In genomic region chr4:163662761-163663160, GRCh38 we compare ENCODE assay signal across 1 cellular context.
TF ChIP-seq lines count a peak whose summit lies in the region.

No MANE protein-coding gene starts in this region.

TF ChIP-seq in GM23338, 12 proteins besides CTCF, POLR2A, EP300 and RAD21 (continued from another document):
- TF ChIP-seq, protein P1, sequence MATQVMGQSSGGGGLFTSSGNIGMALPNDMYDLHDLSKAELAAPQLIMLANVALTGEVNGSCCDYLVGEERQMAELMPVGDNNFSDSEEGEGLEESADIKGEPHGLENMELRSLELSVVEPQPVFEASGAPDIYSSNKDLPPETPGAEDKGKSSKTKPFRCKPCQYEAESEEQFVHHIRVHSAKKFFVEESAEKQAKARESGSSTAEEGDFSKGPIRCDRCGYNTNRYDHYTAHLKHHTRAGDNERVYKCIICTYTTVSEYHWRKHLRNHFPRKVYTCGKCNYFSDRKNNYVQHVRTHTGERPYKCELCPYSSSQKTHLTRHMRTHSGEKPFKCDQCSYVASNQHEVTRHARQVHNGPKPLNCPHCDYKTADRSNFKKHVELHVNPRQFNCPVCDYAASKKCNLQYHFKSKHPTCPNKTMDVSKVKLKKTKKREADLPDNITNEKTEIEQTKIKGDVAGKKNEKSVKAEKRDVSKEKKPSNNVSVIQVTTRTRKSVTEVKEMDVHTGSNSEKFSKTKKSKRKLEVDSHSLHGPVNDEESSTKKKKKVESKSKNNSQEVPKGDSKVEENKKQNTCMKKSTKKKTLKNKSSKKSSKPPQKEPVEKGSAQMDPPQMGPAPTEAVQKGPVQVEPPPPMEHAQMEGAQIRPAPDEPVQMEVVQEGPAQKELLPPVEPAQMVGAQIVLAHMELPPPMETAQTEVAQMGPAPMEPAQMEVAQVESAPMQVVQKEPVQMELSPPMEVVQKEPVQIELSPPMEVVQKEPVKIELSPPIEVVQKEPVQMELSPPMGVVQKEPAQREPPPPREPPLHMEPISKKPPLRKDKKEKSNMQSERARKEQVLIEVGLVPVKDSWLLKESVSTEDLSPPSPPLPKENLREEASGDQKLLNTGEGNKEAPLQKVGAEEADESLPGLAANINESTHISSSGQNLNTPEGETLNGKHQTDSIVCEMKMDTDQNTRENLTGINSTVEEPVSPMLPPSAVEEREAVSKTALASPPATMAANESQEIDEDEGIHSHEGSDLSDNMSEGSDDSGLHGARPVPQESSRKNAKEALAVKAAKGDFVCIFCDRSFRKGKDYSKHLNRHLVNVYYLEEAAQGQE (IDR thresholded peaks at IDR 0.05; ENCODE audit: unreplicated experiment) = no peak
- no peak for TF ChIP-seq STAT1 (IDR thresholded peaks at IDR 0.05; ENCODE audit: unreplicated experiment)
- TF ChIP-seq, protein P2, sequence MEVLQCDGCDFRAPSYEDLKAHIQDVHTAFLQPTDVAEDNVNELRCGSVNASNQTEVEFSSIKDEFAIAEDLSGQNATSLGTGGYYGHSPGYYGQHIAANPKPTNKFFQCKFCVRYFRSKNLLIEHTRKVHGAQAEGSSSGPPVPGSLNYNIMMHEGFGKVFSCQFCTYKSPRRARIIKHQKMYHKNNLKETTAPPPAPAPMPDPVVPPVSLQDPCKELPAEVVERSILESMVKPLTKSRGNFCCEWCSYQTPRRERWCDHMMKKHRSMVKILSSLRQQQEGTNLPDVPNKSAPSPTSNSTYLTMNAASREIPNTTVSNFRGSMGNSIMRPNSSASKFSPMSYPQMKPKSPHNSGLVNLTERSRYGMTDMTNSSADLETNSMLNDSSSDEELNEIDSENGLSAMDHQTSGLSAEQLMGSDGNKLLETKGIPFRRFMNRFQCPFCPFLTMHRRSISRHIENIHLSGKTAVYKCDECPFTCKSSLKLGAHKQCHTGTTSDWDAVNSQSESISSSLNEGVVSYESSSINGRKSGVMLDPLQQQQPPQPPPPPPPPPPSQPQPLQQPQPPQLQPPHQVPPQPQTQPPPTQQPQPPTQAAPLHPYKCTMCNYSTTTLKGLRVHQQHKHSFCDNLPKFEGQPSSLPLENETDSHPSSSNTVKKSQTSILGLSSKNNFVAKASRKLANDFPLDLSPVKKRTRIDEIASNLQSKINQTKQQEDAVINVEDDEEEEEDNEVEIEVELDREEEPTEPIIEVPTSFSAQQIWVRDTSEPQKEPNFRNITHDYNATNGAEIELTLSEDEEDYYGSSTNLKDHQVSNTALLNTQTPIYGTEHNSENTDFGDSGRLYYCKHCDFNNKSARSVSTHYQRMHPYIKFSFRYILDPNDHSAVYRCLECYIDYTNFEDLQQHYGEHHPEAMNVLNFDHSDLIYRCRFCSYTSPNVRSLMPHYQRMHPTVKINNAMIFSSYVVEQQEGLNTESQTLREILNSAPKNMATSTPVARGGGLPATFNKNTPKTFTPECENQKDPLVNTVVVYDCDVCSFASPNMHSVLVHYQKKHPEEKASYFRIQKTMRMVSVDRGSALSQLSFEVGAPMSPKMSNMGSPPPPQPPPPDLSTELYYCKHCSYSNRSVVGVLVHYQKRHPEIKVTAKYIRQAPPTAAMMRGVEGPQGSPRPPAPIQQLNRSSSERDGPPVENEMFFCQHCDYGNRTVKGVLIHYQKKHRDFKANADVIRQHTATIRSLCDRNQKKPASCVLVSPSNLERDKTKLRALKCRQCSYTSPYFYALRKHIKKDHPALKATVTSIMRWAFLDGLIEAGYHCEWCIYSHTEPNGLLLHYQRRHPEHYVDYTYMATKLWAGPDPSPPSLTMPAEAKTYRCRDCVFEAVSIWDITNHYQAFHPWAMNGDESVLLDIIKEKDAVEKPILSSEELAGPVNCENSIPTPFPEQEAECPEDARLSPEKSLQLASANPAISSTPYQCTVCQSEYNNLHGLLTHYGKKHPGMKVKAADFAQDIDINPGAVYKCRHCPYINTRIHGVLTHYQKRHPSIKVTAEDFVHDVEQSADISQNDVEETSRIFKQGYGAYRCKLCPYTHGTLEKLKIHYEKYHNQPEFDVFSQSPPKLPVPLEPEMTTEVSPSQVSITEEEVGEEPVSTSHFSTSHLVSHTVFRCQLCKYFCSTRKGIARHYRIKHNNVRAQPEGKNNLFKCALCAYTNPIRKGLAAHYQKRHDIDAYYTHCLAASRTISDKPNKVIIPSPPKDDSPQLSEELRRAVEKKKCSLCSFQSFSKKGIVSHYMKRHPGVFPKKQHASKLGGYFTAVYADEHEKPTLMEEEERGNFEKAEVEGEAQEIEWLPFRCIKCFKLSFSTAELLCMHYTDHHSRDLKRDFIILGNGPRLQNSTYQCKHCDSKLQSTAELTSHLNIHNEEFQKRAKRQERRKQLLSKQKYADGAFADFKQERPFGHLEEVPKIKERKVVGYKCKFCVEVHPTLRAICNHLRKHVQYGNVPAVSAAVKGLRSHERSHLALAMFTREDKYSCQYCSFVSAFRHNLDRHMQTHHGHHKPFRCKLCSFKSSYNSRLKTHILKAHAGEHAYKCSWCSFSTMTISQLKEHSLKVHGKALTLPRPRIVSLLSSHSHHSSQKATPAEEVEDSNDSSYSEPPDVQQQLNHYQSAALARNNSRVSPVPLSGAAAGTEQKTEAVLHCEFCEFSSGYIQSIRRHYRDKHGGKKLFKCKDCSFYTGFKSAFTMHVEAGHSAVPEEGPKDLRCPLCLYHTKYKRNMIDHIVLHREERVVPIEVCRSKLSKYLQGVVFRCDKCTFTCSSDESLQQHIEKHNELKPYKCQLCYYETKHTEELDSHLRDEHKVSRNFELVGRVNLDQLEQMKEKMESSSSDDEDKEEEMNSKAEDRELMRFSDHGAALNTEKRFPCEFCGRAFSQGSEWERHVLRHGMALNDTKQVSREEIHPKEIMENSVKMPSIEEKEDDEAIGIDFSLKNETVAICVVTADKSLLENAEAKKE (CRISPR knock-in tag; IDR thresholded peaks at IDR 0.05) = no peak
- TF ChIP-seq ZNF114 (CRISPR knock-in tag; IDR thresholded peaks at IDR 0.05) = no peak
- TF ChIP-seq EZH2phosphoT487 (IDR thresholded peaks at IDR 0.05; ENCODE audit: unreplicated experiment) = no peak
- TF ChIP-seq, protein P3, sequence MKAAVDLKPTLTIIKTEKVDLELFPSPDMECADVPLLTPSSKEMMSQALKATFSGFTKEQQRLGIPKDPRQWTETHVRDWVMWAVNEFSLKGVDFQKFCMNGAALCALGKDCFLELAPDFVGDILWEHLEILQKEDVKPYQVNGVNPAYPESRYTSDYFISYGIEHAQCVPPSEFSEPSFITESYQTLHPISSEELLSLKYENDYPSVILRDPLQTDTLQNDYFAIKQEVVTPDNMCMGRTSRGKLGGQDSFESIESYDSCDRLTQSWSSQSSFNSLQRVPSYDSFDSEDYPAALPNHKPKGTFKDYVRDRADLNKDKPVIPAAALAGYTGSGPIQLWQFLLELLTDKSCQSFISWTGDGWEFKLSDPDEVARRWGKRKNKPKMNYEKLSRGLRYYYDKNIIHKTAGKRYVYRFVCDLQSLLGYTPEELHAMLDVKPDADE (IDR thresholded peaks at IDR 0.05) = no peak
- no peak for TF ChIP-seq CREB1 (CRISPR knock-in tag; IDR thresholded peaks at IDR 0.05; ENCODE audit: low read depth)
- no peak for TF ChIP-seq ZNF331 (CRISPR knock-in tag; IDR thresholded peaks at IDR 0.05; ENCODE audit: low read depth)
- TF ChIP-seq EZH2 (IDR thresholded peaks at IDR 0.05; ENCODE audit: low read depth, unreplicated experiment) = no peak
